In genomic region chrX:19931146-19931545, GRCh38 we compare ENCODE assay signal across 29 cellular contexts.
"Had no signal": no experiment of that assay in that cellular context is flagged by ENCODE, and none has a peak within 500 bp of the region (broad histone marks: within the 10 kb centered on the region; RNA-seq: fewer than 3 reads in every experiment).

No MANE protein-coding gene starts in this region.

- H3K36me3 Mint-ChIP-seq: activated naive CD8-positive, alpha-beta T cell; natural killer cell treated with Interleukin-12 subunit alpha and Interleukin-12 subunit beta and Interleukin-15 and Interleukin-18, amount 100 ng/mL, for 72 hours had no signal

- ATAC-seq: activated CD8-positive, alpha-beta memory T cell treated with anti-CD3 and anti-CD28 coated beads, Interleukin-2, amount 10 ng/mL, durations not matched to agents 7 days and 5 days; activated CD8-positive, alpha-beta T cell treated with anti-CD3 and anti-CD28 coated beads, Interleukin-2, amount 10 ng/mL, durations not matched to agents 7 days and 5 days; gastrocnemius medialis; mucosa of descending colon; natural killer cell treated with Interleukin-12 subunit alpha and Interleukin-12 subunit beta and Interleukin-15 and Interleukin-18, amount 100 ng/mL, for 72 hours; right cardiac atrium had no signal

- H3K27me3 Mint-ChIP-seq: activated B cell treated with CpG ODN at 0.5 μM for 24 hours; activated CD8-positive, alpha-beta memory T cell treated with anti-CD3 and anti-CD28 coated beads, Interleukin-2, amount 10 ng/mL, durations not matched to agents 7 days and 5 days; activated naive CD8-positive, alpha-beta T cell; brain; natural killer cell treated with Interleukin-12 subunit alpha and Interleukin-12 subunit beta and Interleukin-15 and Interleukin-18, amount 100 ng/mL, for 72 hours had no signal

- H3K27me3 ChIP-seq: adrenal gland, cardiac muscle cell, gastrocnemius medialis, spleen, testis, transverse colon had no signal

- H3K27ac Mint-ChIP-seq: activated B cell treated with CpG ODN at 0.5 μM for 24 hours; activated CD8-positive, alpha-beta memory T cell treated with anti-CD3 and anti-CD28 coated beads, Interleukin-2, amount 10 ng/mL, durations not matched to agents 7 days and 5 days; activated CD8-positive, alpha-beta T cell treated with anti-CD3 and anti-CD28 coated beads, Interleukin-2, amount 10 ng/mL, durations not matched to agents 7 days and 5 days; activated naive CD8-positive, alpha-beta T cell; brain; natural killer cell treated with Interleukin-12 subunit alpha and Interleukin-12 subunit beta and Interleukin-15 and Interleukin-18, amount 100 ng/mL, for 72 hours; T-helper 2 cell treated with Interferon-gamma antibody and Interleukin-4, amounts not matched to agents 5 μg/mL and 100 μg/mL, for 36 hours had no signal

- H3K27ac ChIP-seq: adrenal gland, cardiac muscle cell, coronary artery, dorsolateral prefrontal cortex, gastrocnemius medialis, left ventricle myocardium inferior, spleen, testis, transverse colon had no signal

- H3K4me3 Mint-ChIP-seq: activated B cell treated with CpG ODN at 0.5 μM for 24 hours; activated CD8-positive, alpha-beta memory T cell treated with anti-CD3 and anti-CD28 coated beads, Interleukin-2, amount 10 ng/mL, durations not matched to agents 7 days and 5 days; activated CD8-positive, alpha-beta T cell treated with anti-CD3 and anti-CD28 coated beads, Interleukin-2, amount 10 ng/mL, durations not matched to agents 7 days and 5 days; activated naive CD8-positive, alpha-beta T cell; brain; natural killer cell treated with Interleukin-12 subunit alpha and Interleukin-12 subunit beta and Interleukin-15 and Interleukin-18, amount 100 ng/mL, for 72 hours; T-helper 2 cell treated with Interferon-gamma antibody and Interleukin-4, amounts not matched to agents 5 μg/mL and 100 μg/mL, for 36 hours had no signal

- H3K4me3 ChIP-seq: adrenal gland, cardiac muscle cell, coronary artery, dorsolateral prefrontal cortex, gastrocnemius medialis, left ventricle myocardium inferior, lung, mucosa of descending colon, spleen, testis, transverse colon had no signal

- H3K36me3 ChIP-seq: adrenal gland, cardiac muscle cell, gastrocnemius medialis, transverse colon had no signal

- H3K4me1 Mint-ChIP-seq: activated B cell treated with CpG ODN at 0.5 μM for 24 hours, brain had no signal

- DNase-seq: activated B cell treated with CpG ODN at 0.5 μM for 24 hours; activated CD4-positive, alpha-beta T cell treated with anti-CD3 and anti-CD28 coated beads, Interleukin-2, amount 50 U/mL, for 1 hour; activated CD8-positive, alpha-beta memory T cell treated with anti-CD3 and anti-CD28 coated beads, Interleukin-2, amount 10 ng/mL, durations not matched to agents 7 days and 5 days; activated CD8-positive, alpha-beta T cell treated with anti-CD3 and anti-CD28 coated beads, Interleukin-2, amount 10 ng/mL, durations not matched to agents 7 days and 5 days; activated effector memory CD4-positive, alpha-beta T cell treated with Interleukin-2 at 50 U/mL for 16 hours; activated naive CD4-positive, alpha-beta T cell treated with Interleukin-2 at 50 U/mL for 16 hours; adrenal gland; aorta; cerebellar nuclear complex; dorsolateral prefrontal cortex; effector memory CD4-positive, alpha-beta T cell; gastrocnemius medialis; glutamatergic neuron; islet precursor cell; left ventricle myocardium inferior; mucosa of descending colon; posterior cingulate gyrus; right cardiac atrium; spleen; stimulated activated naive CD4-positive, alpha-beta T cell treated with Interleukin-2 at 50 U/mL for 16 hours; testis; transverse colon had no signal

- H3K9me3 Mint-ChIP-seq: activated B cell treated with CpG ODN at 0.5 μM for 24 hours; brain; natural killer cell treated with Interleukin-12 subunit alpha and Interleukin-12 subunit beta and Interleukin-15 and Interleukin-18, amount 100 ng/mL, for 72 hours; T-helper 2 cell treated with Interferon-gamma antibody and Interleukin-4, amounts not matched to agents 5 μg/mL and 100 μg/mL, for 36 hours had no signal

- H3K9me3 ChIP-seq: adrenal gland, gastrocnemius medialis, left ventricle myocardium inferior, mucosa of descending colon, spleen, testis, transverse colon had no signal

- H3K4me1 ChIP-seq: adrenal gland, gastrocnemius medialis, left ventricle myocardium inferior, spleen, testis, transverse colon had no signal
